In genomic region chr3:113717308-113717707, GRCh38 we compare ENCODE assay signal across 20 cellular contexts. TPM values are rescaled to one million over a fixed set of nuclear protein-coding genes. Genes with fewer than 3 reads are reported as not detected.
DNase-seq lines count a peak whose midpoint lies in the region; ATAC-seq and TF ChIP-seq lines count a peak whose summit lies in the region.
"Had no signal": no experiment of that assay in that cellular context is flagged by ENCODE, and none has a peak within 500 bp of the region (broad histone marks: within the 10 kb centered on the region; RNA-seq: fewer than 3 reads in every experiment).

No MANE protein-coding gene starts in this region.

- no peaks in the 10 kb centered on the region for H3K27me3 ChIP-seq in breast epithelium
- H3K27me3 ChIP-seq: BLaER1 treated with 17β-estradiol and CSF1 and Interleukin-3, amounts not matched to agents 10 nM and 100 nM; Peyer's patch had no signal

- H3K27me3 Mint-ChIP-seq in activated naive CD4-positive, alpha-beta T cell treated with anti-CD3 and anti-CD28 coated beads, Interleukin-2, amount 50 U/mL, for 24 hours = no peaks in the 10 kb centered on the region
- H3K27me3 Mint-ChIP-seq in activated naive CD4-positive, alpha-beta T cell treated with anti-CD3 and anti-CD28 coated beads for 36 hours (ENCODE audit: low read depth) = peaks cover 1% of the 10 kb centered on the region
- H3K27me3 Mint-ChIP-seq in activated naive CD8-positive, alpha-beta T cell = no peaks in the 10 kb centered on the region
- no peaks in the 10 kb centered on the region for H3K27me3 Mint-ChIP-seq in memory B cell

- no peak overlapping the region for H3K4me3 Mint-ChIP-seq in activated naive CD4-positive, alpha-beta T cell treated with anti-CD3 and anti-CD28 coated beads, Interleukin-2, amount 50 U/mL, for 24 hours
- H3K4me3 Mint-ChIP-seq in activated naive CD4-positive, alpha-beta T cell treated with anti-CD3 and anti-CD28 coated beads for 36 hours = no peak overlapping the region
- no peak overlapping the region for H3K4me3 Mint-ChIP-seq in activated naive CD8-positive, alpha-beta T cell
- no peak overlapping the region for H3K4me3 Mint-ChIP-seq in memory B cell
- H3K4me3 Mint-ChIP-seq: CD8-positive, alpha-beta T cell; HFFc6 had no signal

- intact Hi-C loops in activated naive CD4-positive, alpha-beta T cell treated with anti-CD3 and anti-CD28 coated beads for 36 hours (cut with micrococcal nuclease) = no loop called here
- intact Hi-C loops in breast epithelium (cut with DNase I; ENCODE audit: low total_unique reads) = no loop called here

- DNase-seq in activated naive CD4-positive, alpha-beta T cell treated with anti-CD3 and anti-CD28 coated beads for 36 hours = no peak
- no peak for DNase-seq in memory B cell (ENCODE audit: low spot score in 2 of 2)
- DNase-seq in activated gamma-delta T cell treated with Interleukin-2 at 50 U/mL for 16 hours = no peak
- no peak for DNase-seq in A172 (ENCODE audit: low spot score)
- no peak for DNase-seq in breast epithelium (ENCODE audit: low spot score in 2 of 2)
- DNase-seq: Calu3; CD8-positive, alpha-beta T cell; EL; HFFc6; NCI-H1092 treated with DMSO at 0.1 percent for 48 hours; NCI-H2081; NCI-H510A; NCI-H748 treated with DMSO at 0.1 percent for 48 hours; NK-92 treated with Interleukin-12 subunit alpha and Interleukin-12 subunit beta, amount 100 ng/mL, for 24 hours; Peyer's patch had no signal

- no peak for TF ChIP-seq POLR2A in breast epithelium (IDR thresholded peaks at IDR 0.05)

- peaks cover 25% of the 10 kb centered on the region for H3K4me1 Mint-ChIP-seq in activated naive CD4-positive, alpha-beta T cell treated with anti-CD3 and anti-CD28 coated beads, Interleukin-2, amount 50 U/mL, for 24 hours
- H3K4me1 Mint-ChIP-seq in activated naive CD4-positive, alpha-beta T cell treated with anti-CD3 and anti-CD28 coated beads for 36 hours (ENCODE audit: low read depth) = peaks cover 14% of the 10 kb centered on the region
- peaks cover 18% of the 10 kb centered on the region for H3K4me1 Mint-ChIP-seq in activated naive CD8-positive, alpha-beta T cell (ENCODE audit: low read depth)
- peaks cover 3% of the 10 kb centered on the region for H3K4me1 Mint-ChIP-seq in memory B cell

- no peak overlapping the region for H3K4me3 ChIP-seq in breast epithelium
- H3K4me3 ChIP-seq: BLaER1 treated with 17β-estradiol and CSF1 and Interleukin-3, amounts not matched to agents 10 nM and 100 nM; GM12878; K562; Peyer's patch had no signal

- H3K9me3 Mint-ChIP-seq in activated naive CD4-positive, alpha-beta T cell treated with anti-CD3 and anti-CD28 coated beads, Interleukin-2, amount 50 U/mL, for 24 hours = no peaks in the 10 kb centered on the region
- no peaks in the 10 kb centered on the region for H3K9me3 Mint-ChIP-seq in activated naive CD4-positive, alpha-beta T cell treated with anti-CD3 and anti-CD28 coated beads for 36 hours
- no peaks in the 10 kb centered on the region for H3K9me3 Mint-ChIP-seq in activated naive CD8-positive, alpha-beta T cell (ENCODE audit: low read depth)
- H3K9me3 Mint-ChIP-seq in memory B cell = no peaks in the 10 kb centered on the region
- H3K9me3 Mint-ChIP-seq: CD8-positive, alpha-beta T cell; HFFc6 had no signal

- TF ChIP-seq CTCF in breast epithelium (IDR thresholded peaks at IDR 0.05) = no peak

- H3K27ac ChIP-seq in breast epithelium = no peak overlapping the region
- H3K27ac ChIP-seq: BLaER1 treated with 17β-estradiol and CSF1 and Interleukin-3, amounts not matched to agents 10 nM and 100 nM; Peyer's patch had no signal

- peaks cover 6% of the 10 kb centered on the region for H3K36me3 Mint-ChIP-seq in activated naive CD4-positive, alpha-beta T cell treated with anti-CD3 and anti-CD28 coated beads, Interleukin-2, amount 50 U/mL, for 24 hours
- H3K36me3 Mint-ChIP-seq in activated naive CD4-positive, alpha-beta T cell treated with anti-CD3 and anti-CD28 coated beads for 36 hours (ENCODE audit: low read depth) = peaks cover 28% of the 10 kb centered on the region
- H3K36me3 Mint-ChIP-seq in activated naive CD8-positive, alpha-beta T cell = peaks cover 7% of the 10 kb centered on the region
- peaks cover 10% of the 10 kb centered on the region for H3K36me3 Mint-ChIP-seq in memory B cell

- H3K9me3 ChIP-seq in breast epithelium = no peaks in the 10 kb centered on the region
- H3K9me3 ChIP-seq: BLaER1 treated with 17β-estradiol and CSF1 and Interleukin-3, amounts not matched to agents 10 nM and 100 nM; Peyer's patch had no signal

- peak overlapping the region; percentile 91 for H3K27ac Mint-ChIP-seq in activated naive CD4-positive, alpha-beta T cell treated with anti-CD3 and anti-CD28 coated beads, Interleukin-2, amount 50 U/mL, for 24 hours
- H3K27ac Mint-ChIP-seq in activated naive CD4-positive, alpha-beta T cell treated with anti-CD3 and anti-CD28 coated beads for 36 hours = no peak overlapping the region
- peak overlapping the region; percentile 64 for H3K27ac Mint-ChIP-seq in activated naive CD8-positive, alpha-beta T cell
- H3K27ac Mint-ChIP-seq in memory B cell = peak overlapping the region; percentile 42
- H3K27ac Mint-ChIP-seq: HFFc6 had no signal

- peaks cover 6% of the 10 kb centered on the region for H3K36me3 ChIP-seq in breast epithelium

- H3K4me1 ChIP-seq in breast epithelium = no peaks in the 10 kb centered on the region
- H3K4me1 ChIP-seq: Peyer's patch had no signal

- CTCF ChIA-PET in activated naive CD4-positive, alpha-beta T cell treated with anti-CD3 and anti-CD28 coated beads for 36 hours (lab: Charles Lee) = interaction anchor here (1.7 to 1.9 kb wide), 2 partner anchors 19 to 28 kb away, joined by 4 to 5 read pairs; no protein-coding TSS in a partner anchor

- ATAC-seq in memory B cell (ENCODE audit: low read depth) = no peak
- ATAC-seq: CD8-positive, alpha-beta T cell; GM12878 had no signal

RNA-seq across cellular contexts. Expression of gene USF3, which starts 20.9 kb away (rescaled TPM):
- total RNA-seq in activated naive CD4-positive, alpha-beta T cell treated with anti-CD3 and anti-CD28 coated beads for 36 hours = 1 to 10 TPM; 7.5 to 7.9 TPM
- 6.6 TPM in 2 replicates for total RNA-seq in A172 (2014; rRNA removed; shearing (Covaris generic))
- total RNA-seq in breast epithelium = 10 to 100 TPM; 19.7 to 38.9 (median 28.5) TPM

RNA-seq across cellular contexts. Expression of gene NAA50, which starts 28.7 kb away (rescaled TPM):
- total RNA-seq in activated naive CD4-positive, alpha-beta T cell treated with anti-CD3 and anti-CD28 coated beads for 36 hours = 10 to 100 TPM; 87.7 to 91.1 TPM
- 217 and 234 TPM in 2 replicates for total RNA-seq in A172 (2014; rRNA removed; shearing (Covaris generic))
- 100 to 1,000 TPM in 2 of 3 donors, 10 to 100 TPM in 1; 98.0 to 140 (median 140) TPM for total RNA-seq in breast epithelium

RNA-seq across cellular contexts. Expression of gene ATP6V1A, which starts 29.5 kb away (rescaled TPM):
- 10 to 100 TPM; 41.7 to 41.9 TPM for total RNA-seq in activated naive CD4-positive, alpha-beta T cell treated with anti-CD3 and anti-CD28 coated beads for 36 hours
- total RNA-seq in A172 (2014; rRNA removed; shearing (Covaris generic)) = 109 and 111 TPM in 2 replicates
- total RNA-seq in breast epithelium = 10 to 100 TPM; 44.6 to 68.5 (median 48.6) TPM
